10 cellular contexts compared by ENCODE assay signal in genomic region chr10:14554091-14554842, GRCh38.
DNase-seq lines count a peak whose midpoint lies in the region; ATAC-seq and TF ChIP-seq lines count a peak whose summit lies in the region.
"Had no signal": no experiment of that assay in that cellular context is flagged by ENCODE, and none has a peak within 500 bp of the region (broad histone marks: within the 10 kb centered on the region; RNA-seq: fewer than 3 reads in every experiment).

No MANE protein-coding gene starts in this region.

- H3K27ac ChIP-seq in urinary bladder (ENCODE audit: low read depth) (peak overlapping the region; percentile 41), esophagus muscularis mucosa (replicated peaks in 1 of 4) (peak overlapping the region in 1 of 4 donors; percentile 22)

- H3K27ac Mint-ChIP-seq in stimulated activated naive CD8-positive, alpha-beta T cell treated with anti-CD3 and anti-CD28 coated beads, Interleukin-15, Interleukin-2, amounts not matched to agents 100 ng/mL and 50 ng/mL, for 24 hours, result peak overlapping the region; percentile 77
- H3K27ac Mint-ChIP-seq in T-helper 2 cell treated with Interferon-gamma antibody and Interleukin-4, amounts not matched to agents 5 μg/mL and 100 μg/mL, for 36 hours, result peak overlapping the region; percentile 83

- TF ChIP-seq EP300 in esophagus muscularis mucosa (IDR thresholded peaks at IDR 0.05), result no peak

- no peaks in the 10 kb centered on the region for H3K9me3 ChIP-seq in esophagus muscularis mucosa

- in situ Hi-C loops in G401 (cut with HindIII; ENCODE audit: low sequenced_read_pairs), result no loop called here

- H3K4me3 ChIP-seq in urinary bladder (ENCODE audit: low read depth, low read length) (no peak overlapping the region), esophagus muscularis mucosa (no peak overlapping the region)

- H3K9me3 Mint-ChIP-seq in stimulated activated naive CD8-positive, alpha-beta T cell treated with anti-CD3 and anti-CD28 coated beads, Interleukin-15, Interleukin-2, amounts not matched to agents 100 ng/mL and 50 ng/mL, for 24 hours, result no peaks in the 10 kb centered on the region
- H3K9me3 Mint-ChIP-seq in T-helper 2 cell treated with Interferon-gamma antibody and Interleukin-4, amounts not matched to agents 5 μg/mL and 100 μg/mL, for 36 hours, result no peaks in the 10 kb centered on the region

- no peak for ATAC-seq in stimulated activated naive CD8-positive, alpha-beta T cell treated with anti-CD3 and anti-CD28 coated beads, Interleukin-15, Interleukin-2, amounts not matched to agents 100 U/mL and 50 U/mL, for 24 hours
- ATAC-seq in HG03439 (IDR thresholded peaks at IDR 0.05; ENCODE audit: unreplicated experiment), result no peak

- H3K4me1 ChIP-seq in urinary bladder (ENCODE audit: insufficient read depth), result peaks cover 4% of the 10 kb centered on the region
- peaks cover 0 to 17% (median 14%) of the 10 kb centered on the region in 4 donors for H3K4me1 ChIP-seq in esophagus muscularis mucosa

- peaks cover 97% of the 10 kb centered on the region for H3K4me1 Mint-ChIP-seq in stimulated activated naive CD8-positive, alpha-beta T cell treated with anti-CD3 and anti-CD28 coated beads, Interleukin-15, Interleukin-2, amounts not matched to agents 100 ng/mL and 50 ng/mL, for 24 hours (ENCODE audit: low read depth)
- H3K4me1 Mint-ChIP-seq in T-helper 2 cell treated with Interferon-gamma antibody and Interleukin-4, amounts not matched to agents 5 μg/mL and 100 μg/mL, for 36 hours (ENCODE audit: low read depth), result peaks cover 73% of the 10 kb centered on the region

- no peaks in the 10 kb centered on the region for H3K27me3 Mint-ChIP-seq in stimulated activated naive CD8-positive, alpha-beta T cell treated with anti-CD3 and anti-CD28 coated beads, Interleukin-15, Interleukin-2, amounts not matched to agents 100 ng/mL and 50 ng/mL, for 24 hours
- no peaks in the 10 kb centered on the region for H3K27me3 Mint-ChIP-seq in T-helper 2 cell treated with Interferon-gamma antibody and Interleukin-4, amounts not matched to agents 5 μg/mL and 100 μg/mL, for 36 hours (ENCODE audit: low read depth)

- no peak for DNase-seq in stimulated activated naive CD8-positive, alpha-beta T cell treated with anti-CD3 and anti-CD28 coated beads, Interleukin-15, Interleukin-2, amounts not matched to agents 100 U/mL and 50 U/mL, for 24 hours
- DNase-seq in T-helper 2 cell treated with Interferon-gamma antibody and Interleukin-4, amounts not matched to agents 5 μg/mL and 100 μg/mL, for 36 hours (ENCODE audit: low spot score), result no peak
- DNase-seq in iris pigment epithelial cell (ENCODE audit: low read depth), result peak; percentile 39
- no peak for DNase-seq in G401 (ENCODE audit: low spot score)
- no peak for DNase-seq in esophagus muscularis mucosa (ENCODE audit: extremely low spot score)
- DNase-seq: GDM1; stimulated activated CD8-positive, alpha-beta memory T cell treated with anti-CD3 and anti-CD28 coated beads, Interleukin-4, amount 100 ng/mL, for 48 hours had no signal

- 86% methylated on average over 5 of the region's 5 CpGs for WGBS in urinary bladder
- WGBS in esophagus muscularis mucosa, result 87% methylated on average over 5 of the region's 5 CpGs

- no peak for TF ChIP-seq POLR2A in esophagus muscularis mucosa (IDR thresholded peaks at IDR 0.05; ENCODE audit: low read depth)

- H3K27me3 ChIP-seq in esophagus muscularis mucosa, result no peaks in the 10 kb centered on the region

- TF ChIP-seq CTCF in esophagus muscularis mucosa (IDR thresholded peaks at IDR 0.05), result no peak

- H3K36me3 ChIP-seq in urinary bladder (ENCODE audit: insufficient read depth) (no peaks in the 10 kb centered on the region), esophagus muscularis mucosa (no peaks in the 10 kb centered on the region)

- peak overlapping the region; percentile 19 for H3K4me3 Mint-ChIP-seq in stimulated activated naive CD8-positive, alpha-beta T cell treated with anti-CD3 and anti-CD28 coated beads, Interleukin-15, Interleukin-2, amounts not matched to agents 100 ng/mL and 50 ng/mL, for 24 hours
- H3K4me3 Mint-ChIP-seq in T-helper 2 cell treated with Interferon-gamma antibody and Interleukin-4, amounts not matched to agents 5 μg/mL and 100 μg/mL, for 36 hours, result peak overlapping the region; percentile 54

- H3K36me3 Mint-ChIP-seq in stimulated activated naive CD8-positive, alpha-beta T cell treated with anti-CD3 and anti-CD28 coated beads, Interleukin-15, Interleukin-2, amounts not matched to agents 100 ng/mL and 50 ng/mL, for 24 hours (ENCODE audit: low read depth), result peaks cover 48% of the 10 kb centered on the region
- peaks cover 57% of the 10 kb centered on the region for H3K36me3 Mint-ChIP-seq in T-helper 2 cell treated with Interferon-gamma antibody and Interleukin-4, amounts not matched to agents 5 μg/mL and 100 μg/mL, for 36 hours (ENCODE audit: low read depth)

- intact Hi-C loops in esophagus muscularis mucosa (cut with DNase I), result no loop called here
